1 cellular context compared by ENCODE assay signal in genomic region chr1:56453722-56454078, GRCh38.
TF ChIP-seq lines count a peak whose summit lies in the region.

No MANE protein-coding gene starts in this region.

TF ChIP-seq in GM23338, 12 proteins besides CTCF, POLR2A, EP300 and RAD21:
- no peak for TF ChIP-seq ZNF462 (CRISPR knock-in tag; IDR thresholded peaks at IDR 0.05)
- no peak for TF ChIP-seq POLR2AphosphoS5 (IDR thresholded peaks at IDR 0.05; ENCODE audit: low read depth)
- TF ChIP-seq STAT1 (IDR thresholded peaks at IDR 0.05; ENCODE audit: unreplicated experiment), result no peak
- TF ChIP-seq CREB1 (CRISPR knock-in tag; IDR thresholded peaks at IDR 0.05; ENCODE audit: low read depth), result no peak
- no peak for TF ChIP-seq ZNF114 (CRISPR knock-in tag; IDR thresholded peaks at IDR 0.05)
- no peak for TF ChIP-seq JUNB (IDR thresholded peaks at IDR 0.05; ENCODE audit: unreplicated experiment)
- no peak for TF ChIP-seq EZH2 (IDR thresholded peaks at IDR 0.05; ENCODE audit: low read depth, unreplicated experiment)
- no peak for TF ChIP-seq ZNF331 (CRISPR knock-in tag; IDR thresholded peaks at IDR 0.05; ENCODE audit: low read depth)
